In genomic region chr1:72357411-72357810, GRCh38 we compare ENCODE assay signal across 29 cellular contexts.
DNase-seq lines count a peak whose midpoint lies in the region; ATAC-seq and TF ChIP-seq lines count a peak whose summit lies in the region.
"Had no signal": no experiment of that assay in that cellular context is flagged by ENCODE, and none has a peak within 500 bp of the region (broad histone marks: within the 10 kb centered on the region; RNA-seq: fewer than 3 reads in every experiment).

No MANE protein-coding gene starts in this region.

- peak; percentile 26 for DNase-seq in GM04503 (ENCODE audit: low read depth)
- DNase-seq in PC-9: peak in 1 of 2 experiments; percentile 44
- DNase-seq in fibroblast of gingiva (ENCODE audit: low read depth): peak; percentile 46
- peak; percentile 0 for DNase-seq in pons (ENCODE audit: low spot score)
- DNase-seq in activated T-cell treated with anti-CD3 and anti-CD28 coated beads, Interleukin-2, amount 50 U/mL, for 4 hours: no peak
- DNase-seq in H9: no peak
- no peak for DNase-seq in NCI-H1930 (lab: John Stamatoyannopoulos, UW)
- DNase-seq: activated effector memory CD4-positive, alpha-beta T cell treated with anti-CD3 and anti-CD28 coated beads, Interleukin-2, amount 50 U/mL, for 16 hours; central memory CD4-positive, alpha-beta T cell; DND-41; dorsolateral prefrontal cortex; erythroblast; heart right ventricle; left ventricle myocardium inferior; mucosa of descending colon; NCI-H1694; NCI-H2227 treated with DMSO at 0.1 percent for 48 hours; NCI-H82; stimulated activated naive CD4-positive, alpha-beta T cell; T-helper 17 cell; thyroid gland had no signal

- H3K23me2 ChIP-seq in H9 (ENCODE audit: insufficient read length, low read depth, low read length, poor library complexity, severe bottlenecking): no peaks in the 10 kb centered on the region

- no peak overlapping the region for H3K27ac Mint-ChIP-seq in H9
- H3K27ac Mint-ChIP-seq: B cell, T-helper 17 cell had no signal

- H4K8ac ChIP-seq in H9 (replicated peaks; ENCODE audit: insufficient read length, low read depth, low read length): no peak overlapping the region

- H3K36me3 ChIP-seq in PC-9 (ENCODE audit: low read depth): no peaks in the 10 kb centered on the region
- H3K36me3 ChIP-seq: heart right ventricle, left ventricle myocardium inferior, prostate gland, SJSA1, thyroid gland had no signal

- H3K4me3 ChIP-seq in PC-9: no peak overlapping the region
- H3K4me3 ChIP-seq: dorsolateral prefrontal cortex, heart right ventricle, left ventricle myocardium inferior, mucosa of descending colon, prostate gland, SJSA1, skin epidermis, thyroid gland had no signal

- H2AFZ ChIP-seq in PC-9: peak overlapping the region; percentile 31; the same call in 1 of the 2 replicates
- H2AFZ ChIP-seq in H9 (ENCODE audit: low read length): no peak overlapping the region

- H3K18ac ChIP-seq in H9 (ENCODE audit: insufficient read length, low read depth, low read length): no peak overlapping the region

- H3K79me2 ChIP-seq in PC-9 (ENCODE audit: low read depth) (no peaks in the 10 kb centered on the region), H9 (ENCODE audit: insufficient read depth, low read length) (no peaks in the 10 kb centered on the region)

- H2BK120ac ChIP-seq in H9 (ENCODE audit: low read depth, low read length, poor library complexity, severe bottlenecking): no peak overlapping the region

- H4K20me1 ChIP-seq in PC-9 (ENCODE audit: insufficient read depth) (no peaks in the 10 kb centered on the region), H9 (ENCODE audit: control insufficient read depth, insufficient read depth, insufficient read length) (no peaks in the 10 kb centered on the region)

- no peak overlapping the region for H3K56ac ChIP-seq in H9 (ENCODE audit: insufficient read length, low read depth, low read length)

- no peak overlapping the region for H2BK15ac ChIP-seq in H9 (ENCODE audit: low read depth, low read length)

- H4K5ac ChIP-seq in H9 (ENCODE audit: insufficient read length, low read depth, low read length): no peak overlapping the region

- H3K27me3 ChIP-seq in PC-9 (ENCODE audit: insufficient read depth, low read depth): no peaks in the 10 kb centered on the region
- H3K27me3 ChIP-seq in H9 (ENCODE audit: insufficient read depth, low read length): no peaks in the 10 kb centered on the region
- H3K27me3 ChIP-seq: dorsolateral prefrontal cortex, heart right ventricle, SJSA1, thyroid gland had no signal

- no peak overlapping the region for H2BK20ac ChIP-seq in H9 (ENCODE audit: low read depth, low read length, poor library complexity, severe bottlenecking)

- no peak overlapping the region for H3K23ac ChIP-seq in H9 (ENCODE audit: insufficient read length, low read depth, low read length)

- no peaks in the 10 kb centered on the region for H3K27me3 Mint-ChIP-seq in activated T-cell treated with anti-CD3 and anti-CD28 coated beads, Interleukin-2, amount 50 U/mL, for 4 hours (ENCODE audit: low read depth)
- no peaks in the 10 kb centered on the region for H3K27me3 Mint-ChIP-seq in H9 (ENCODE audit: low read depth)
- H3K27me3 Mint-ChIP-seq: B cell, IgD-negative memory B cell, T-helper 17 cell had no signal

- CTCF ChIA-PET in PC-9 (lab: Charles Lee): no interaction called here

- POLR2A ChIA-PET in PC-9 (lab: Charles Lee; ENCODE audit: unreplicated experiment): no interaction called here

- BruUV-seq in PC-9 (replicated peaks; lab: Mats Ljungman, UMichigan): no TSS peak

- H3T11ph ChIP-seq in H9 (ENCODE audit: low read length): no peak overlapping the region

- no peaks in the 10 kb centered on the region for H3K36me3 Mint-ChIP-seq in activated T-cell treated with anti-CD3 and anti-CD28 coated beads, Interleukin-2, amount 50 U/mL, for 4 hours (ENCODE audit: insufficient read depth)
- no peaks in the 10 kb centered on the region for H3K36me3 Mint-ChIP-seq in H9 (ENCODE audit: insufficient read depth in 1 of 3, low read depth in 3 of 3)
- H3K36me3 Mint-ChIP-seq: IgD-negative memory B cell had no signal

- H3K4me1 ChIP-seq in PC-9 (replicated peaks; ENCODE audit: insufficient read depth) (no peaks in the 10 kb centered on the region), H9 (ENCODE audit: insufficient read depth, low read length) (no peaks in the 10 kb centered on the region)
- H3K4me1 ChIP-seq: heart right ventricle, left ventricle myocardium inferior, prostate gland, SJSA1, thyroid gland had no signal

- no peak overlapping the region for H2AK5ac ChIP-seq in H9 (ENCODE audit: insufficient read length, low read length)

- H3K4me3 Mint-ChIP-seq in activated T-cell treated with anti-CD3 and anti-CD28 coated beads, Interleukin-2, amount 50 U/mL, for 4 hours: no peak overlapping the region
- H3K4me3 Mint-ChIP-seq in H9: no peak overlapping the region
- H3K4me3 Mint-ChIP-seq: B cell, IgD-negative memory B cell, neural crest cell, T-helper 17 cell had no signal

- no CpG with 5 or more reads among the region's 1 CpG for WGBS in H9 (ENCODE audit: extremely low coverage, insufficient read length, low lambda C conversion rate)

- no peak overlapping the region for H3K9ac ChIP-seq in H9 (ENCODE audit: extremely low read depth, insufficient read length, low read length)

- no peak overlapping the region for H3K4ac ChIP-seq in H9 (ENCODE audit: low read depth, low read length)

- H3K4me1 Mint-ChIP-seq in activated T-cell treated with anti-CD3 and anti-CD28 coated beads, Interleukin-2, amount 50 U/mL, for 4 hours (ENCODE audit: low read depth): no peaks in the 10 kb centered on the region
- H3K4me1 Mint-ChIP-seq in H9: no peaks in the 10 kb centered on the region
- H3K4me1 Mint-ChIP-seq: B cell, neural crest cell, T-helper 17 cell had no signal

- no peak overlapping the region for H2BK5ac ChIP-seq in H9 (ENCODE audit: insufficient read length, low read length)

- no peak for ATAC-seq in activated T-cell treated with anti-CD3 and anti-CD28 coated beads, Interleukin-2, amount 50 U/mL, for 4 hours
- ATAC-seq in HG02798 (IDR thresholded peaks at IDR 0.05; ENCODE audit: poor library complexity, unreplicated experiment): no peak
- ATAC-seq: heart right ventricle, mucosa of descending colon, T-helper 17 cell had no signal

- H3K27ac ChIP-seq in PC-9: no peak overlapping the region
- H3K27ac ChIP-seq in H9 (ENCODE audit: insufficient read length, low read depth, low read length): no peak overlapping the region
- H3K27ac ChIP-seq: dorsolateral prefrontal cortex, heart right ventricle, HL-60, left ventricle myocardium inferior, prostate gland, SJSA1, skin epidermis, thyroid gland had no signal

- no peak overlapping the region for H3K4me2 ChIP-seq in PC-9
- no peak overlapping the region for H3K4me2 ChIP-seq in H9 (ENCODE audit: insufficient read depth, insufficient read length, low read length)

- no peak overlapping the region for H4K91ac ChIP-seq in H9 (ENCODE audit: insufficient read length, low read depth, low read length)

- no peaks in the 10 kb centered on the region for H3F3A ChIP-seq in PC-9 (ENCODE audit: insufficient read depth, low read depth)

- intact Hi-C loops in PC-9 (cut with micrococcal nuclease; ENCODE audit: unreplicated experiment): no loop called here

- peaks cover 4% of the 10 kb centered on the region for H3K9me3 Mint-ChIP-seq in activated T-cell treated with anti-CD3 and anti-CD28 coated beads, Interleukin-2, amount 50 U/mL, for 4 hours
- no peaks in the 10 kb centered on the region for H3K9me3 Mint-ChIP-seq in H9
- H3K9me3 Mint-ChIP-seq: neural crest cell had no signal

- no peaks in the 10 kb centered on the region for H3K79me1 ChIP-seq in H9 (ENCODE audit: insufficient read depth, low read depth, low read length, poor library complexity, severe bottlenecking)

- no peak overlapping the region for H2BK12ac ChIP-seq in H9 (ENCODE audit: insufficient read length, low read depth, low read length)

- H3K9me3 ChIP-seq in PC-9 (ENCODE audit: insufficient read depth, low read depth) (peaks cover 4% of the 10 kb centered on the region; the same call in 1 of the 2 replicates), H9 (ENCODE audit: control insufficient read depth, low read depth, low read length) (no peaks in the 10 kb centered on the region)
- H3K9me3 ChIP-seq: heart right ventricle, left ventricle myocardium inferior, mucosa of descending colon, prostate gland, SJSA1, thyroid gland had no signal

- TF ChIP-seq CTCF in PC-9 (conservative IDR thresholded peaks at IDR 0.05) (no peak), H9 (conservative IDR thresholded peaks at IDR 0.05) (no peak)

- no peak overlapping the region for H3K14ac ChIP-seq in H9 (ENCODE audit: insufficient read depth, low read length)

- no peaks in the 10 kb centered on the region for H3K9me2 ChIP-seq in PC-9 (ENCODE audit: insufficient read depth)

Comparison
In these comparisons a context has a peak if more than half of its experiments do, and no peak if none do; other contexts are left out.
1. DNase-seq: peak in GM04503 (single experiment), fibroblast of gingiva (single experiment) and pons (single experiment); none in activated T-cell treated with anti-CD3 and anti-CD28 coated beads, Interleukin-2, amount 50 U/mL, for 4 hours (single experiment), H9 (single experiment) and NCI-H1930 (0 of 2).